9 cellular contexts compared by ENCODE assay signal in the genomic region with DNA sequence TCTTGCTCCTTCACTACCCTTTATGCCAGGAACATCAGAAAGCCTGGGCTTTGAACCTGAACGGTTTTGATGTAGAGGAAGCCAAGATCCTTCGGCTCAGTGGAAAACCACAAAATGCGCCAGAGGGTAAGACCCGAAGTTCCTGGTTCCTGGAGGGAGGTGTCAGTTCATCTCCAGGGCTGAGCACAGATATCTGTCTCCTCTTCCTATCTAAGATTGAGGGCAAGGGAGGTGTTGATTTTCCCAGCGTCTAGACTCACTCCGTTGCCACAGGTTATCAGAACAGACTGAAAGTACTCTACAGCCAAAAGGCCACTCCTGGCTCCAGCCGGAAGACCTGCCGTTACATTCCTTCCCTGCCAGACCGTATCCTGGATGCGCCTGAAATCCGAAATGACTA. TPM values are rescaled to one million over a fixed set of nuclear protein-coding genes. Genes with fewer than 3 reads are reported as not detected.
A peak's percentile ranks its signal among the peaks of the same experiment; 100 is the strongest.
DNase-seq lines count a peak whose midpoint lies in the region; ATAC-seq and TF ChIP-seq lines count a peak whose summit lies in the region.
"Had no signal": no experiment of that assay in that cellular context is flagged by ENCODE, and none has a peak within 500 bp of the region (broad histone marks: within the 10 kb centered on the region; RNA-seq: fewer than 3 reads in every experiment).

No MANE protein-coding gene starts in this region.

- H3K4me1 ChIP-seq in ACC112 (ENCODE audit: control insufficient read depth, insufficient read depth, low read length, unreplicated experiment) = peaks cover 48% of the 10 kb centered on the region
- peaks cover 19% of the 10 kb centered on the region for H3K4me1 ChIP-seq in GM23338 (ENCODE audit: insufficient read depth)

- no peak for ATAC-seq in GM23338
- ATAC-seq in activated CD4-positive, CD25-positive, alpha-beta regulatory T cell treated with anti-CD3 and anti-CD28 coated beads, Interleukin-2, amount 50 U/mL, for 24 hours = no peak

- H3K9me2 ChIP-seq in GM23338 (ENCODE audit: insufficient read depth) = no peaks in the 10 kb centered on the region

- H3K4me3 ChIP-seq in ACC112 (ENCODE audit: low read depth, low read length) (peak overlapping the region; percentile 79), GM23338 (peak overlapping the region; percentile 91), iPS-18c (ENCODE audit: insufficient read depth, low read depth, low read length) (peak overlapping the region; percentile 66)

- peaks cover 28% of the 10 kb centered on the region for H3K36me3 ChIP-seq in ACC112 (ENCODE audit: insufficient read depth, low read length)
- H3K36me3 ChIP-seq in GM23338 (ENCODE audit: insufficient read depth) = peaks cover 31% of the 10 kb centered on the region

- CTCF ChIA-PET in activated CD4-positive, alpha-beta memory T cell treated with anti-CD3 and anti-CD28 coated beads, Interleukin-2, amount 10 ng/mL, durations not matched to agents 7 days and 5 days (lab: Charles Lee) = no interaction called here

- H3K27me3 ChIP-seq in ACC112 (ENCODE audit: insufficient read depth, low read length) (no peaks in the 10 kb centered on the region), GM23338 (ENCODE audit: insufficient read depth) (no peaks in the 10 kb centered on the region)

- peaks cover 30% of the 10 kb centered on the region for H3F3A ChIP-seq in GM23338 (replicated peaks; ENCODE audit: low read depth)

- H3K27ac ChIP-seq in ACC112 (ENCODE audit: low read depth, low read length) = peak overlapping the region; percentile 65; the same call in 1 of the 2 replicates
- peak overlapping the region; percentile 78; the same call in 1 of the 2 replicates for H3K27ac ChIP-seq in GM23338 (ENCODE audit: low read depth)

- POLR2A ChIA-PET in activated CD4-positive, alpha-beta memory T cell treated with anti-CD3 and anti-CD28 coated beads, Interleukin-2, amount 10 ng/mL, durations not matched to agents 7 days and 5 days (lab: Charles Lee) = interaction anchor here (0.8 to 4.3 kb wide), 8 partner anchors 8 to 677 kb away, joined by 3 to 73 read pairs (median 6); a partner anchor contains a TSS

- H2AFZ ChIP-seq in ACC112 (ENCODE audit: low read length, unreplicated experiment) (no peak overlapping the region), GM23338 (no peak overlapping the region)

- no peak for TF ChIP-seq CTCF in GM23338 (conservative IDR thresholded peaks at IDR 0.05; ENCODE audit: low read depth in 2 of 2)

- H3K79me2 ChIP-seq in ACC112 (ENCODE audit: control insufficient read depth, insufficient read depth, low read length, unreplicated experiment) = peaks cover 40% of the 10 kb centered on the region
- peaks cover 37% of the 10 kb centered on the region for H3K79me2 ChIP-seq in GM23338 (replicated peaks; ENCODE audit: insufficient read depth)

- H3K4me3 Mint-ChIP-seq in GM23338 = peak overlapping the region; percentile 95
- H3K4me3 Mint-ChIP-seq in activated CD4-positive, alpha-beta memory T cell treated with anti-CD3 and anti-CD28 coated beads, Interleukin-2, amount 10 ng/mL, durations not matched to agents 7 days and 5 days = peak overlapping the region; percentile 98

- peaks cover 20% of the 10 kb centered on the region for H3K27me3 Mint-ChIP-seq in GM23338 (ENCODE audit: insufficient read depth, low read depth, poor library complexity)
- H3K27me3 Mint-ChIP-seq in activated CD4-positive, alpha-beta memory T cell treated with anti-CD3 and anti-CD28 coated beads, Interleukin-2, amount 10 ng/mL, durations not matched to agents 7 days and 5 days = no peaks in the 10 kb centered on the region

- peaks cover 56% of the 10 kb centered on the region for H3K36me3 Mint-ChIP-seq in GM23338 (ENCODE audit: low read depth)
- peaks cover 68% of the 10 kb centered on the region for H3K36me3 Mint-ChIP-seq in activated CD4-positive, alpha-beta memory T cell treated with anti-CD3 and anti-CD28 coated beads, Interleukin-2, amount 10 ng/mL, durations not matched to agents 7 days and 5 days (ENCODE audit: low read depth)

- H4K20me1 ChIP-seq in GM23338 (replicated peaks; ENCODE audit: insufficient read depth) = peaks cover 30% of the 10 kb centered on the region

- no peaks in the 10 kb centered on the region for H3K9me3 ChIP-seq in iPS-18c (ENCODE audit: control insufficient read depth, insufficient read depth, low read length)

- peak overlapping the region; percentile 92 for H3K4me2 ChIP-seq in GM23338

- no peak overlapping the region; the same call in 1 of the 2 replicates for H3K27ac Mint-ChIP-seq in GM23338
- peak overlapping the region; percentile 80 for H3K27ac Mint-ChIP-seq in activated CD4-positive, alpha-beta memory T cell treated with anti-CD3 and anti-CD28 coated beads, Interleukin-2, amount 10 ng/mL, durations not matched to agents 7 days and 5 days

- peaks cover 27% of the 10 kb centered on the region for H3K4me1 Mint-ChIP-seq in GM23338
- H3K4me1 Mint-ChIP-seq in activated CD4-positive, alpha-beta memory T cell treated with anti-CD3 and anti-CD28 coated beads, Interleukin-2, amount 10 ng/mL, durations not matched to agents 7 days and 5 days = peaks cover 60% of the 10 kb centered on the region

- no peaks in the 10 kb centered on the region; the same call in 2 of the 3 replicates for H3K9me3 Mint-ChIP-seq in GM23338
- H3K9me3 Mint-ChIP-seq in activated CD4-positive, alpha-beta memory T cell treated with anti-CD3 and anti-CD28 coated beads, Interleukin-2, amount 10 ng/mL, durations not matched to agents 7 days and 5 days = no peaks in the 10 kb centered on the region

- no peak for DNase-seq in GM23338 (ENCODE audit: low spot score)
- no peak for DNase-seq in activated CD4-positive, alpha-beta memory T cell treated with anti-CD3 and anti-CD28 coated beads, Interleukin-2, amount 10 ng/mL, durations not matched to agents 7 days and 5 days
- no peak for DNase-seq in islet precursor cell
- no peak for DNase-seq in activated CD8-positive, alpha-beta memory T cell treated with anti-CD3 and anti-CD28 coated beads for 24 hours
- DNase-seq in RPMI8226 = no peak

TF ChIP-seq in GM23338, 12 proteins besides CTCF, POLR2A, EP300 and RAD21 (continues in another document):
- TF ChIP-seq NANOG (IDR thresholded peaks at IDR 0.05; ENCODE audit: borderline replicate concordance) (no peak), EZH2 (IDR thresholded peaks at IDR 0.05; ENCODE audit: low read depth, unreplicated experiment) (no peak), STAT1 (IDR thresholded peaks at IDR 0.05; ENCODE audit: unreplicated experiment) (no peak), JUNB (IDR thresholded peaks at IDR 0.05; ENCODE audit: unreplicated experiment) (no peak), EZH2phosphoT487 (IDR thresholded peaks at IDR 0.05; ENCODE audit: unreplicated experiment) (no peak), POLR2AphosphoS5 (IDR thresholded peaks at IDR 0.05; ENCODE audit: low read depth) (no peak), CREB1 (CRISPR knock-in tag; IDR thresholded peaks at IDR 0.05; ENCODE audit: low read depth) (no peak), ZNF114 (CRISPR knock-in tag; IDR thresholded peaks at IDR 0.05) (no peak), ZNF331 (CRISPR knock-in tag; IDR thresholded peaks at IDR 0.05; ENCODE audit: low read depth) (no peak)
- TF ChIP-seq, protein P1, sequence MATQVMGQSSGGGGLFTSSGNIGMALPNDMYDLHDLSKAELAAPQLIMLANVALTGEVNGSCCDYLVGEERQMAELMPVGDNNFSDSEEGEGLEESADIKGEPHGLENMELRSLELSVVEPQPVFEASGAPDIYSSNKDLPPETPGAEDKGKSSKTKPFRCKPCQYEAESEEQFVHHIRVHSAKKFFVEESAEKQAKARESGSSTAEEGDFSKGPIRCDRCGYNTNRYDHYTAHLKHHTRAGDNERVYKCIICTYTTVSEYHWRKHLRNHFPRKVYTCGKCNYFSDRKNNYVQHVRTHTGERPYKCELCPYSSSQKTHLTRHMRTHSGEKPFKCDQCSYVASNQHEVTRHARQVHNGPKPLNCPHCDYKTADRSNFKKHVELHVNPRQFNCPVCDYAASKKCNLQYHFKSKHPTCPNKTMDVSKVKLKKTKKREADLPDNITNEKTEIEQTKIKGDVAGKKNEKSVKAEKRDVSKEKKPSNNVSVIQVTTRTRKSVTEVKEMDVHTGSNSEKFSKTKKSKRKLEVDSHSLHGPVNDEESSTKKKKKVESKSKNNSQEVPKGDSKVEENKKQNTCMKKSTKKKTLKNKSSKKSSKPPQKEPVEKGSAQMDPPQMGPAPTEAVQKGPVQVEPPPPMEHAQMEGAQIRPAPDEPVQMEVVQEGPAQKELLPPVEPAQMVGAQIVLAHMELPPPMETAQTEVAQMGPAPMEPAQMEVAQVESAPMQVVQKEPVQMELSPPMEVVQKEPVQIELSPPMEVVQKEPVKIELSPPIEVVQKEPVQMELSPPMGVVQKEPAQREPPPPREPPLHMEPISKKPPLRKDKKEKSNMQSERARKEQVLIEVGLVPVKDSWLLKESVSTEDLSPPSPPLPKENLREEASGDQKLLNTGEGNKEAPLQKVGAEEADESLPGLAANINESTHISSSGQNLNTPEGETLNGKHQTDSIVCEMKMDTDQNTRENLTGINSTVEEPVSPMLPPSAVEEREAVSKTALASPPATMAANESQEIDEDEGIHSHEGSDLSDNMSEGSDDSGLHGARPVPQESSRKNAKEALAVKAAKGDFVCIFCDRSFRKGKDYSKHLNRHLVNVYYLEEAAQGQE (IDR thresholded peaks at IDR 0.05; ENCODE audit: unreplicated experiment) = no peak

RNA-seq across cellular contexts. Expression of a gene that starts 0.9 kb away (rescaled TPM):
- total RNA-seq in GM23338 (2014; rRNA removed; shearing (Covaris generic)) = 244 and 252 TPM in 2 replicates
- 207 and 226 TPM in 2 replicates for polyA plus RNA-seq in GM23338 (2016; fragmentation: Nextera tagmentation; extraction: Ambion mirVana)
- 100 to 1,000 TPM; 130 to 141 TPM for total RNA-seq in activated CD4-positive, alpha-beta memory T cell treated with anti-CD3 and anti-CD28 coated beads, Interleukin-2, amount 10 ng/mL, durations not matched to agents 7 days and 5 days

RNA-seq across cellular contexts. Expression of a gene that starts 8.1 kb away (rescaled TPM):
- 15.7 and 16.7 TPM in 2 replicates for total RNA-seq in GM23338 (2014; rRNA removed; shearing (Covaris generic))
- 23.0 and 23.3 TPM in 2 replicates for polyA plus RNA-seq in GM23338 (2016; fragmentation: Nextera tagmentation; extraction: Ambion mirVana)
- total RNA-seq in activated CD4-positive, alpha-beta memory T cell treated with anti-CD3 and anti-CD28 coated beads, Interleukin-2, amount 10 ng/mL, durations not matched to agents 7 days and 5 days = 10 to 100 TPM; 71.8 to 74.1 TPM

RNA-seq across cellular contexts. Expression of a gene that starts 22.1 kb away (rescaled TPM):
- not detected in 2 replicates for total RNA-seq in GM23338 (2014; rRNA removed; shearing (Covaris generic))
- polyA plus RNA-seq in GM23338 (2016; fragmentation: Nextera tagmentation; extraction: Ambion mirVana) = 0.54 TPM in 1 of 2 replicates, not detected in the other
- total RNA-seq in activated CD4-positive, alpha-beta memory T cell treated with anti-CD3 and anti-CD28 coated beads, Interleukin-2, amount 10 ng/mL, durations not matched to agents 7 days and 5 days = not detected
- total RNA-seq: glomerular endothelial cell had no signal

RNA-seq across cellular contexts. Expression of a gene that starts 29.9 kb away (rescaled TPM):
- 16.6 and 17.6 TPM in 2 replicates for total RNA-seq in GM23338 (2014; rRNA removed; shearing (Covaris generic))
- polyA plus RNA-seq in GM23338 (2016; fragmentation: Nextera tagmentation; extraction: Ambion mirVana) = 23.6 and 25.7 TPM in 2 replicates
- total RNA-seq in activated CD4-positive, alpha-beta memory T cell treated with anti-CD3 and anti-CD28 coated beads, Interleukin-2, amount 10 ng/mL, durations not matched to agents 7 days and 5 days = 10 to 100 TPM; 35.6 to 36.9 TPM

RNA-seq across cellular contexts. Expression of a gene that starts 30.0 kb away (rescaled TPM):
- 11.8 and 16.1 TPM in 2 replicates for total RNA-seq in GM23338 (2014; rRNA removed; shearing (Covaris generic))
- 3.8 and 4.1 TPM in 2 replicates for polyA plus RNA-seq in GM23338 (2016; fragmentation: Nextera tagmentation; extraction: Ambion mirVana)
- 10 to 100 TPM; 55.6 to 57.8 TPM for total RNA-seq in activated CD4-positive, alpha-beta memory T cell treated with anti-CD3 and anti-CD28 coated beads, Interleukin-2, amount 10 ng/mL, durations not matched to agents 7 days and 5 days
